In the genomic region with DNA sequence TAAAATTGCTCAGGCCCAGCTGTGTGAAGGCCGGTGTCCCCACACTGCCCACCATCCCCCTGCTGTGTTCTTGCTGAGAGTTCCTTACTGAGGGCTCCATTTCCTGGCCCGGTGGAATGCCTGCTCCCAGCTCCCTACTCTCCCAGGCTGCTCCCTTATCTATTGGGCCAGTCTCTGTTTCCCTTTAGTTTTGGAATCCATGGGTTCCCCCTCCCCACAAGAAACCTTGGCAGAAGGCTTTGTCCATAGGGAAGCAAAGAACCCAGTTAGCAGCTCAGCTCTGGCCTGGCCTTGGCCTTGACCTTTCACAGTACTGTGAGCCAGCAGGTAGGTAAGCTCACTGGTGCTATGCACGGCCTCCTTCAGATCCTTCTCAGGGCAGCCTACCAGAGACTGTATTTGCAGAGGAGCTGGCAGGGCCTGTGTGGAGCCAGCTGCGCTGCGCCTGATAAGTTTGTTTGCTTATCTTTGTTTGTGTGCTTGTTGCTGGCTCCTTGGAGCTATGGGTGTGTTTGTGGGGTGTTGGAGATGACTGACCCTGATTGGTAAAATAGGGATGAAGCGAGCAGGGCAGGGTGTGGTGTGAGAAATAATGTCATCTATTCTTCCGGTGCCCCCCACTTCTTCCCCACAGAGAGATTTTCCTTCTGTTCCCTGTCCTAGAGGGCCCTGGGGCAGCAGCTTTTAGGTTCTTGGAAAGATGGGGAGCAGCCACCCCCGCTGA, we compare ENCODE assay signal across 8 cellular contexts. TPM values are rescaled to one million over a fixed set of nuclear protein-coding genes. Genes with fewer than 3 reads are reported as not detected.
DNase-seq lines count a peak whose midpoint lies in the region; ATAC-seq, FAIRE-seq and TF ChIP-seq lines count a peak whose summit lies in the region.

No MANE protein-coding gene starts in this region.

- peak overlapping the region; percentile 11 for H2AK5ac ChIP-seq in mesenchymal stem cell (ENCODE audit: low read length, severe bottlenecking)

- H3K27me3 ChIP-seq in bronchial epithelial cell (ENCODE audit: control insufficient read depth, insufficient read depth, low read length) (no peaks in the 10 kb centered on the region), mesenchymal stem cell (ENCODE audit: control insufficient read depth in 1 of 2, insufficient read depth in 1 of 2, low read length in 2 of 2) (no peaks in the 10 kb centered on the region), upper lobe of right lung (no peaks in the 10 kb centered on the region)

- no peak overlapping the region for H2AFZ ChIP-seq in mesenchymal stem cell (ENCODE audit: low read depth, low read length)

- peak; percentile 94 for ATAC-seq in upper lobe of right lung
- ATAC-seq in GM19328 (IDR thresholded peaks at IDR 0.05; ENCODE audit: unreplicated experiment): no peak
- ATAC-seq in GM19455 (IDR thresholded peaks at IDR 0.05; ENCODE audit: unreplicated experiment): no peak
- no peak for ATAC-seq in HG02763 (IDR thresholded peaks at IDR 0.05; ENCODE audit: unreplicated experiment)

- intact Hi-C loops in CD14-positive monocyte (cut with micrococcal nuclease) (no loop called here), upper lobe of right lung (cut with DNase I) (no loop called here)

- no peak overlapping the region for H3K23ac ChIP-seq in mesenchymal stem cell (ENCODE audit: low read length in 2 of 2)

- H3K4ac ChIP-seq in mesenchymal stem cell (ENCODE audit: low read depth in 1 of 2, low read length in 2 of 2): peak overlapping the region in 1 of 2 experiments; percentile 44

- no peak for FAIRE-seq in bronchial epithelial cell (lab: Jason Lieb, UNC)

- WGBS in mesenchymal stem cell: 52% methylated on average over 6 of the region's 8 CpGs

- peak overlapping the region; percentile 54 for H3K9ac ChIP-seq in mesenchymal stem cell (ENCODE audit: low read length)

- no peak overlapping the region for H3K4me3 Mint-ChIP-seq in CD14-positive monocyte

- peak overlapping the region; percentile 62 to 63 for H3K18ac ChIP-seq in mesenchymal stem cell (ENCODE audit: low read depth in 1 of 2, low read length in 2 of 2)

- no peak overlapping the region for H2BK5ac ChIP-seq in mesenchymal stem cell (ENCODE audit: low read depth, low read length, poor library complexity, severe bottlenecking)

- peak overlapping the region; percentile 84 for H2BK15ac ChIP-seq in mesenchymal stem cell (ENCODE audit: low read depth, poor library complexity, severe bottlenecking)

- H3K4me3 ChIP-seq in bronchial epithelial cell (ENCODE audit: low read depth, low read length): no peak overlapping the region
- H3K4me3 ChIP-seq in mesenchymal stem cell (ENCODE audit: insufficient read depth in 1 of 2, low read depth in 1 of 2, low read length in 2 of 2): peak overlapping the region in 1 of 2 experiments; percentile 31
- H3K4me3 ChIP-seq in upper lobe of right lung: no peak overlapping the region

- no peak overlapping the region for H3K4me2 ChIP-seq in mesenchymal stem cell (ENCODE audit: low read length, poor library complexity, severe bottlenecking)

- no peak overlapping the region for H2BK120ac ChIP-seq in mesenchymal stem cell (ENCODE audit: low read depth, low read length)

- H4K91ac ChIP-seq in mesenchymal stem cell (ENCODE audit: low read length): peak overlapping the region; percentile 19

- no peaks in the 10 kb centered on the region for H3K9me3 Mint-ChIP-seq in CD14-positive monocyte

- peaks cover 6 to 15% of the 10 kb centered on the region in 2 donors for H3K36me3 Mint-ChIP-seq in CD14-positive monocyte

- H3K27ac ChIP-seq in mesenchymal stem cell (ENCODE audit: low read length, poor library complexity, severe bottlenecking) (peak overlapping the region; percentile 10), upper lobe of right lung (peak overlapping the region; percentile 85)

- H3K9me3 ChIP-seq in mesenchymal stem cell (ENCODE audit: control insufficient read depth, low read length): no peaks in the 10 kb centered on the region
- no peaks in the 10 kb centered on the region for H3K9me3 ChIP-seq in upper lobe of right lung

- H3K79me1 ChIP-seq in mesenchymal stem cell (replicated peaks; ENCODE audit: low read length, poor library complexity, severe bottlenecking): peaks cover 14% of the 10 kb centered on the region

- H4K8ac ChIP-seq in mesenchymal stem cell (ENCODE audit: low read length): peak overlapping the region; percentile 76

- peaks cover 52% of the 10 kb centered on the region for H3K4me1 Mint-ChIP-seq in CD14-positive monocyte

- peak overlapping the region; percentile 17 to 22 for H2BK12ac ChIP-seq in mesenchymal stem cell (ENCODE audit: low read length in 2 of 2)

- TF ChIP-seq CTCF in CD14-positive monocyte (IDR thresholded peaks at IDR 0.05): no peak
- no peak for TF ChIP-seq CTCF in bronchial epithelial cell (IDR thresholded peaks at IDR 0.05; ENCODE audit: insufficient read depth, low read length, severe bottlenecking)
- no peak for TF ChIP-seq CTCF in upper lobe of right lung (IDR thresholded peaks at IDR 0.05)

- H3K27me3 Mint-ChIP-seq in CD14-positive monocyte (ENCODE audit: low read depth in 3 of 3): no peaks in the 10 kb centered on the region

- peak overlapping the region; percentile 9 to 79 (median 55) for H3K27ac Mint-ChIP-seq in CD14-positive monocyte

- H3K36me3 ChIP-seq in bronchial epithelial cell (ENCODE audit: control insufficient read depth, insufficient read depth, low read length): no peaks in the 10 kb centered on the region
- no peaks in the 10 kb centered on the region for H3K36me3 ChIP-seq in mesenchymal stem cell (ENCODE audit: control insufficient read depth in 1 of 2, insufficient read depth in 2 of 2, low read depth in 1 of 2, low read length in 2 of 2)
- no peaks in the 10 kb centered on the region for H3K36me3 ChIP-seq in upper lobe of right lung

- H3K4me1 ChIP-seq in mesenchymal stem cell (ENCODE audit: control insufficient read depth, insufficient read depth, low read depth, low read length) (peaks cover 57% of the 10 kb centered on the region), upper lobe of right lung (peaks cover 57% of the 10 kb centered on the region)

- H3K14ac ChIP-seq in mesenchymal stem cell (ENCODE audit: low read length in 2 of 2): no peak overlapping the region

- DNase-seq in CD14-positive monocyte (ENCODE audit: low spot score) (no peak), NCI-H2029 treated with DMSO at 0.1 percent for 48 hours (lab: John Stamatoyannopoulos, UW) (peak; percentile 91), bronchial epithelial cell (ENCODE audit: low read depth) (peak; percentile 66), mesenchymal stem cell (peak; percentile 70), upper lobe of right lung (peak; percentile 86)

RNA-seq across cellular contexts. Expression of a gene that starts 19.2 kb away (rescaled TPM):
- 1 to 10 TPM; 4.5 to 4.6 TPM for polyA plus RNA-seq in CD14-positive monocyte
- total RNA-seq in bronchial epithelial cell (8.7 and 9.2 TPM in 2 replicates), upper lobe of right lung (57.4 TPM)
- polyA plus RNA-seq in mesenchymal stem cell (2013, experiment 1 of 2): 61.2 TPM
- polyA plus RNA-seq in mesenchymal stem cell (2013, experiment 2 of 2): 58.9 TPM
